Comparison of ENCODE assay signal across 8 cellular contexts in genomic region chr9:127769985-127770904, GRCh38. TPM values are rescaled to one million over a fixed set of nuclear protein-coding genes. Genes with fewer than 3 reads are reported as not detected.
DNase-seq lines count a peak whose midpoint lies in the region; ATAC-seq and TF ChIP-seq lines count a peak whose summit lies in the region.

No MANE protein-coding gene starts in this region.

- BruUV-seq in MCF 10A (replicated peaks; lab: Mats Ljungman, UMichigan), result no TSS peak

- DNase-seq in stimulated activated naive CD8-positive, alpha-beta T cell treated with anti-CD3 and anti-CD28 coated beads, Interleukin-15, Interleukin-2, amounts not matched to agents 100 U/mL and 50 U/mL, for 24 hours, result no peak
- DNase-seq in MCF 10A (ENCODE audit: unreplicated experiment) (no peak), vagina (ENCODE audit: extremely low spot score in 2 of 2) (no peak), NCI-H82 treated with DMSO at 0.1 percent for 48 hours (lab: John Stamatoyannopoulos, UW; ENCODE audit: unreplicated experiment) (no peak)

- ATAC-seq in stimulated activated naive CD8-positive, alpha-beta T cell treated with anti-CD3 and anti-CD28 coated beads, Interleukin-15, Interleukin-2, amounts not matched to agents 100 U/mL and 50 U/mL, for 24 hours, result no peak
- ATAC-seq in HG02588 (IDR thresholded peaks at IDR 0.05; ENCODE audit: unreplicated experiment) (no peak), GM18520 (IDR thresholded peaks at IDR 0.05; ENCODE audit: unreplicated experiment) (no peak)

- H3K36me3 Mint-ChIP-seq in stimulated activated naive CD8-positive, alpha-beta T cell treated with anti-CD3 and anti-CD28 coated beads, Interleukin-15, Interleukin-2, amounts not matched to agents 100 ng/mL and 50 ng/mL, for 24 hours (ENCODE audit: low read depth), result peaks cover 35% of the 10 kb centered on the region
- no peaks in the 10 kb centered on the region for H3K36me3 Mint-ChIP-seq in MCF 10A (ENCODE audit: insufficient read depth, unreplicated experiment)

- POLR2A ChIA-PET in MCF 10A (lab: Yijun Ruan, JAX), result interaction anchor here (0.6 to 4.9 kb wide), 15 partner anchors 9 to 1713 kb away, joined by 3 to 50 read pairs (median 6); partner anchors contain the start of genes CDK9, FPGS, TOR2A and ZNF79

- H3K9ac ChIP-seq in muscle layer of colon (ENCODE audit: low read length), result no peak overlapping the region

- TF ChIP-seq CTCF in MCF 10A (IDR thresholded peaks at IDR 0.05; ENCODE audit: unreplicated experiment), result no peak
- no peak for TF ChIP-seq CTCF in vagina (IDR thresholded peaks at IDR 0.05)

- no peaks in the 10 kb centered on the region for H3K27me3 ChIP-seq in muscle layer of colon (ENCODE audit: control insufficient read depth in 1 of 2, insufficient read depth in 2 of 2, low read length in 2 of 2)
- H3K27me3 ChIP-seq in vagina, result no peaks in the 10 kb centered on the region

- CTCF ChIA-PET in MCF 10A (lab: Yijun Ruan, JAX), result interaction anchor here (0.6 to 1.7 kb wide), 10 partner anchors 14 to 256 kb away, joined by 3 to 10 read pairs (median 4); partner anchors contain the start of gene TOR2A

- peak overlapping the region; percentile 81 for H3K27ac Mint-ChIP-seq in stimulated activated naive CD8-positive, alpha-beta T cell treated with anti-CD3 and anti-CD28 coated beads, Interleukin-15, Interleukin-2, amounts not matched to agents 100 ng/mL and 50 ng/mL, for 24 hours
- no peak overlapping the region for H3K27ac Mint-ChIP-seq in MCF 10A (ENCODE audit: low read depth, unreplicated experiment)

- peak overlapping the region; percentile 84 for H3K4me3 Mint-ChIP-seq in stimulated activated naive CD8-positive, alpha-beta T cell treated with anti-CD3 and anti-CD28 coated beads, Interleukin-15, Interleukin-2, amounts not matched to agents 100 ng/mL and 50 ng/mL, for 24 hours
- peak overlapping the region; percentile 83 for H3K4me3 Mint-ChIP-seq in MCF 10A (ENCODE audit: unreplicated experiment)

- H3K27me3 Mint-ChIP-seq in stimulated activated naive CD8-positive, alpha-beta T cell treated with anti-CD3 and anti-CD28 coated beads, Interleukin-15, Interleukin-2, amounts not matched to agents 100 ng/mL and 50 ng/mL, for 24 hours, result no peaks in the 10 kb centered on the region
- no peaks in the 10 kb centered on the region for H3K27me3 Mint-ChIP-seq in MCF 10A (ENCODE audit: insufficient read depth, unreplicated experiment)

- H3K4me1 ChIP-seq in muscle layer of colon (ENCODE audit: insufficient read depth, low read length) (peaks cover 9% of the 10 kb centered on the region), vagina (peaks cover 29% of the 10 kb centered on the region)

- intact Hi-C loops in MCF 10A (cut with micrococcal nuclease), result no loop called here
- intact Hi-C loops in vagina (cut with DNase I), result no loop called here

- peak overlapping the region; percentile 32 for H3K27ac ChIP-seq in muscle layer of colon (ENCODE audit: low read depth, low read length)
- peak overlapping the region; percentile 50 for H3K27ac ChIP-seq in vagina

- no peaks in the 10 kb centered on the region for H3K9me3 ChIP-seq in muscle layer of colon (ENCODE audit: low read length)
- H3K9me3 ChIP-seq in vagina, result no peaks in the 10 kb centered on the region

- H3K9me3 Mint-ChIP-seq in stimulated activated naive CD8-positive, alpha-beta T cell treated with anti-CD3 and anti-CD28 coated beads, Interleukin-15, Interleukin-2, amounts not matched to agents 100 ng/mL and 50 ng/mL, for 24 hours, result no peaks in the 10 kb centered on the region
- H3K9me3 Mint-ChIP-seq in MCF 10A (ENCODE audit: unreplicated experiment), result peaks cover 5% of the 10 kb centered on the region

- H3K36me3 ChIP-seq in muscle layer of colon (ENCODE audit: insufficient read depth, low read length), result no peaks in the 10 kb centered on the region
- no peaks in the 10 kb centered on the region for H3K36me3 ChIP-seq in vagina

- H3K4me3 ChIP-seq in muscle layer of colon (ENCODE audit: low read depth in 1 of 2, low read length in 2 of 2) (peak overlapping the region in 1 of 2 donors; percentile 55), vagina (peak overlapping the region; percentile 46 to 59)

- peaks cover 73% of the 10 kb centered on the region for H3K4me1 Mint-ChIP-seq in stimulated activated naive CD8-positive, alpha-beta T cell treated with anti-CD3 and anti-CD28 coated beads, Interleukin-15, Interleukin-2, amounts not matched to agents 100 ng/mL and 50 ng/mL, for 24 hours (ENCODE audit: low read depth)
- H3K4me1 Mint-ChIP-seq in MCF 10A (ENCODE audit: insufficient read depth, unreplicated experiment), result no peaks in the 10 kb centered on the region

- TF ChIP-seq POLR2A in vagina (IDR thresholded peaks at IDR 0.05), result no peak

RNA-seq across cellular contexts. Expression of gene SH2D3C, which starts 8.2 kb away (rescaled TPM):
- not detected in 2 replicates for total RNA-seq in MCF 10A (2022)
- total RNA-seq in vagina, result 19.6 TPM

RNA-seq across cellular contexts. Expression of gene CDK9, which starts 15.6 kb away (rescaled TPM):
- total RNA-seq in MCF 10A (2022) (62.1 and 84.0 TPM in 2 replicates), vagina (66.3 TPM)

RNA-seq across cellular contexts. Expression of gene FPGS, which starts 32.4 kb away (rescaled TPM):
- 130 and 131 TPM in 2 replicates for total RNA-seq in MCF 10A (2022)
- 99.7 TPM for total RNA-seq in vagina

RNA-seq across cellular contexts. Expression of gene TOR2A, which starts 35.2 kb away (rescaled TPM):
- total RNA-seq in MCF 10A (2022) (8.4 and 11.3 TPM in 2 replicates), vagina (12.3 TPM)

RNA-seq across cellular contexts. Expression of gene TTC16, which starts 54.4 kb away (rescaled TPM):
- total RNA-seq in MCF 10A (2022) (0.19 and 0.32 TPM in 2 replicates), vagina (0.25 TPM)

Comparison
In these comparisons a context has a peak if more than half of its experiments do, and no peak if none do; other contexts are left out.
1. RNA of gene SH2D3C, which starts 8.2 kb away (total RNA-seq): 19.6 TPM in vagina (single experiment); not detected in MCF 10A; every median in the first group is over 10 times any median in the second.